Comparison of ENCODE assay signal across 11 cellular contexts in genomic region chr1:40076895-40077312, GRCh38. TPM values are rescaled to one million over a fixed set of nuclear protein-coding genes. Genes with fewer than 3 reads are reported as not detected.
DNase-seq lines count a peak whose midpoint lies in the region; ATAC-seq and TF ChIP-seq lines count a peak whose summit lies in the region.
"Had no signal": no experiment of that assay in that cellular context is flagged by ENCODE, and none has a peak within 500 bp of the region (broad histone marks: within the 10 kb centered on the region; RNA-seq: fewer than 3 reads in every experiment).

No MANE protein-coding gene starts in this region.

- TF ChIP-seq CTCF in HFFc6 (IDR thresholded peaks at IDR 0.05) (no peak), lower lobe of right lung (IDR thresholded peaks at IDR 0.05) (no peak), testis (IDR thresholded peaks at IDR 0.05) (no peak)

- intact Hi-C loops in lower lobe of right lung (cut with DNase I): no loop called here
- intact Hi-C loops in testis (cut with DNase I; ENCODE audit: low total_unique reads): no loop called here

- H3K4me3 ChIP-seq in lower lobe of right lung (no peak overlapping the region), testis (no peak overlapping the region)

- ATAC-seq in lower lobe of right lung (peak; percentile 21 to 55), GM21447 (IDR thresholded peaks at IDR 0.05; ENCODE audit: unreplicated experiment) (no peak)
- ATAC-seq: left lobe of liver had no signal

- peaks cover 32% of the 10 kb centered on the region for H3K36me3 Mint-ChIP-seq in HFFc6 (ENCODE audit: low read depth)

- H3K9me3 ChIP-seq in lower lobe of right lung: no peaks in the 10 kb centered on the region
- H3K9me3 ChIP-seq in testis: no peaks in the 10 kb centered on the region

- H3K27ac ChIP-seq in caudate nucleus (ENCODE audit: low read depth, low read length) (peak overlapping the region; percentile 77), lower lobe of right lung (peak overlapping the region; percentile 19), testis (peak overlapping the region in 1 of 2 donors; percentile 51)

- peaks cover 25% of the 10 kb centered on the region for H3K4me1 Mint-ChIP-seq in HFFc6 (ENCODE audit: low read depth)
- H3K4me1 Mint-ChIP-seq: brain had no signal

- TF ChIP-seq POLR2A in testis (IDR thresholded peaks at IDR 0.05): no peak

- H3K4me1 ChIP-seq in lower lobe of right lung (peaks cover 42% of the 10 kb centered on the region), testis (no peaks in the 10 kb centered on the region)

- H3K9me3 Mint-ChIP-seq in HFFc6: no peaks in the 10 kb centered on the region
- H3K9me3 Mint-ChIP-seq: brain had no signal

- H3K27me3 Mint-ChIP-seq in HFFc6 (ENCODE audit: insufficient read depth): peaks cover 2% of the 10 kb centered on the region

- peak overlapping the region; percentile 34; the same call in 1 of the 2 replicates for H3K4me3 Mint-ChIP-seq in HFFc6
- H3K4me3 Mint-ChIP-seq: brain had no signal

- peak; percentile 74 for DNase-seq in A172 (ENCODE audit: low spot score)
- peak; percentile 87 for DNase-seq in HFFc6
- DNase-seq in caudate nucleus (lab: John Stamatoyannopoulos, UW): peak in 8 of 61 donors; percentile 7 to 74 (median 28)
- no peak for DNase-seq in lower lobe of right lung
- no peak for DNase-seq in activated effector memory CD4-positive, alpha-beta T cell treated with anti-CD3 and anti-CD28 coated beads, Interleukin-2, amount 50 U/mL, for 16 hours
- no peak for DNase-seq in testis
- no peak for DNase-seq in NCI-H524 (lab: John Stamatoyannopoulos, UW)
- DNase-seq: T1000 had no signal

- H3K36me3 ChIP-seq in lower lobe of right lung (peaks cover 82% of the 10 kb centered on the region), testis (ENCODE audit: low read depth, missing control alignments) (no peaks in the 10 kb centered on the region)

- H3K27ac Mint-ChIP-seq in HFFc6: peak overlapping the region; percentile 86
- H3K27ac Mint-ChIP-seq: brain had no signal

- 56 to 61% methylated on average over 5 of the region's 5 CpGs for WGBS in testis, 2 donors

- no peaks in the 10 kb centered on the region for H3K27me3 ChIP-seq in lower lobe of right lung (ENCODE audit: low read depth)
- no peaks in the 10 kb centered on the region for H3K27me3 ChIP-seq in testis

RNA-seq across cellular contexts. Expression of gene PPT1, which starts 20.1 kb away (rescaled TPM):
- total RNA-seq in A172 (2014; rRNA removed; shearing (Covaris generic)): 78.7 and 88.3 TPM in 2 replicates
- 10 to 100 TPM; 73.1 to 88.8 (median 82.5) TPM for total RNA-seq in HFFc6 (2021; fragmentation: NEBNext Ultra II Directional; extraction: Animal tissue kit (Norgen Biotek cat#: 25700))
- 195 TPM for total RNA-seq in lower lobe of right lung
- 10 to 100 TPM; 67.0 to 82.9 TPM for total RNA-seq in testis
- 112 TPM for polyA plus RNA-seq in testis (ENCODE audit: insufficient read depth, low read depth, low replicate concordance)

RNA-seq across cellular contexts. Expression of gene CAP1, which starts 36.4 kb away (rescaled TPM):
- total RNA-seq in A172 (2014; rRNA removed; shearing (Covaris generic)): 386 and 407 TPM in 2 replicates
- 100 to 1,000 TPM; 665 to 743 (median 688) TPM for total RNA-seq in HFFc6 (2021; fragmentation: NEBNext Ultra II Directional; extraction: Animal tissue kit (Norgen Biotek cat#: 25700))
- total RNA-seq in lower lobe of right lung (365 TPM), testis (100 to 1,000 TPM; 159 to 160 TPM)
- polyA plus RNA-seq in testis (ENCODE audit: insufficient read depth, low read depth, low replicate concordance): 231 TPM

Comparison
In these comparisons a context has a peak if more than half of its experiments do, and no peak if none do; other contexts are left out.
1. DNase-seq: peak in A172 (single experiment) and HFFc6 (single experiment); none in lower lobe of right lung (single experiment), activated effector memory CD4-positive, alpha-beta T cell treated with anti-CD3 and anti-CD28 coated beads, Interleukin-2, amount 50 U/mL, for 16 hours (single experiment), testis (single experiment) and NCI-H524 (0 of 2).